In genomic region chr17:80035687-80035936, GRCh38 we compare ENCODE assay signal across 8 cellular contexts. TPM values are rescaled to one million over a fixed set of nuclear protein-coding genes. Genes with fewer than 3 reads are reported as not detected.
DNase-seq lines count a peak whose midpoint lies in the region; TF ChIP-seq lines count a peak whose summit lies in the region.

Gene TBC1D16 (minus strand): TSS chr17:80035872. CDS start chr17:80013547, 22,325 bp downstream.

- CTCF ChIA-PET in AG04449 (lab: Yijun Ruan, JAX) (interaction anchor here (2.1 to 10.8 kb wide), 2 partner anchors 28 to 66 kb away, joined by 7 to 212 read pairs; partner anchors contain the start of gene GAA), mammary epithelial cell (lab: Charles Lee; ENCODE audit: low non-redundant PET) (interaction anchor here (0.5 kb wide), 1 partner anchor 66 kb away, joined by 3 read pairs; the partner anchor contains the start of gene GAA)

- peaks cover 13% of the 10 kb centered on the region for H3K4me1 ChIP-seq in mammary epithelial cell (ENCODE audit: insufficient read depth, low read length)
- H3K4me1 ChIP-seq in thyroid gland, result peaks cover 19 to 24% of the 10 kb centered on the region in 2 donors

- H3K79me2 ChIP-seq in mammary epithelial cell (ENCODE audit: insufficient read depth, low read length), result peaks cover 32% of the 10 kb centered on the region

- peak within 1 kb of the TSS; percentile 72 for H3K9ac ChIP-seq in mammary epithelial cell (ENCODE audit: insufficient read depth, low read length)

- DNase-seq in AG04449 (ENCODE audit: low read depth, low spot score) (no peak), HL-60 (ENCODE audit: low read depth in 1 of 2, low spot score in 1 of 2) (no peak), mammary epithelial cell (no peak), lower leg skin (ENCODE audit: low spot score in 2 of 2) (no peak), thyroid gland (no peak), NCI-H2196 treated with DMSO at 0.1 percent for 48 hours (lab: John Stamatoyannopoulos, UW; ENCODE audit: unreplicated experiment) (no peak), OCI-M1 (lab: John Stamatoyannopoulos, UW) (no peak), erythroblast (lab: John Stamatoyannopoulos, UW) (no peak)

- no peaks in the 10 kb centered on the region for H3K36me3 ChIP-seq in mammary epithelial cell (ENCODE audit: insufficient read depth, low read length)
- no peaks in the 10 kb centered on the region for H3K36me3 ChIP-seq in thyroid gland

- POLR2A ChIA-PET in AG04449 (lab: Yijun Ruan, JAX), result no interaction called here

- no peaks in the 10 kb centered on the region for H3K9me3 ChIP-seq in mammary epithelial cell (replicated peaks; ENCODE audit: insufficient read depth, low read length)
- H3K9me3 ChIP-seq in thyroid gland, result no peaks in the 10 kb centered on the region

- H3K27me3 ChIP-seq in HL-60 (ENCODE audit: insufficient read depth, poor library complexity, severe bottlenecking) (peaks cover 39% of the 10 kb centered on the region), mammary epithelial cell (ENCODE audit: insufficient read depth, low read length) (no peaks in the 10 kb centered on the region), thyroid gland (no peaks in the 10 kb centered on the region)

- TF ChIP-seq POLR2A in lower leg skin (IDR thresholded peaks at IDR 0.05) (no peak), thyroid gland (IDR thresholded peaks at IDR 0.05) (peak in 1 of 2 donors; percentile 49), erythroblast (IDR thresholded peaks at IDR 0.05; ENCODE audit: low read length) (no peak)

- dilution Hi-C loops in mammary epithelial cell (cut with HindIII; ENCODE audit: low sequenced_read_pairs), result no loop called here

- no peak within 1 kb of the TSS for H3K27ac ChIP-seq in HL-60 (replicated peaks)
- H3K27ac ChIP-seq in mammary epithelial cell (ENCODE audit: insufficient read depth, low read depth, low read length), result peak within 1 kb of the TSS; percentile 58
- H3K27ac ChIP-seq in thyroid gland, result peak within 1 kb of the TSS; percentile 80 to 93 (median 90)

- peak within 1 kb of the TSS; percentile 99 for H3K4me2 ChIP-seq in mammary epithelial cell (ENCODE audit: insufficient read depth, low read depth, low read length)

- TF ChIP-seq CTCF in AG04449 (IDR thresholded peaks at IDR 0.05; ENCODE audit: insufficient read depth, low read length, missing control alignments) (no peak), HL-60 (IDR thresholded peaks at IDR 0.05; ENCODE audit: insufficient read depth, low read length) (no peak), mammary epithelial cell (conservative IDR thresholded peaks at IDR 0.05 in 1 of 2, IDR thresholded peaks at IDR 0.05 in 1 of 2; ENCODE audit: extremely low read depth in 1 of 2, insufficient read depth in 1 of 2, low read depth in 1 of 2, low read length in 2 of 2) (no peak), lower leg skin (IDR thresholded peaks at IDR 0.05) (no peak), thyroid gland (IDR thresholded peaks at IDR 0.05) (no peak)

- BruUV-seq in mammary epithelial cell (replicated peaks; lab: Mats Ljungman, UMichigan), result no TSS peak

- no CpG with 5 or more reads among the region's 46 CpGs for WGBS in mammary epithelial cell (ENCODE audit: low coverage, missing lambda C conversion rate)
- WGBS in lower leg skin, 2 donors, result 3% methylated on average over 21 of the region's 46 CpGs; no CpG with 5 or more reads in 1 of the 2 donors
- no CpG with 5 or more reads among the region's 46 CpGs for WGBS in thyroid gland, 2 donors

- intact Hi-C loops in mammary epithelial cell (cut with micrococcal nuclease), result loop anchor here (1.0 kb wide), 1 partner anchor 27 kb away; no protein-coding TSS in a partner anchor
- intact Hi-C loops in lower leg skin (cut with DNase I; ENCODE audit: low total_unique reads), result no loop called here
- intact Hi-C loops in thyroid gland (cut with DNase I), result no loop called here

- in situ Hi-C loops in mammary epithelial cell (cut with MboI; ENCODE audit: low sequenced_read_pairs in 2 of 2), result no loop called here

- H3K4me3 ChIP-seq in AG04449 (ENCODE audit: low read depth, low read length) (peak within 1 kb of the TSS; percentile 88), HL-60 (replicated peaks; ENCODE audit: insufficient read depth, low read length) (peak within 1 kb of the TSS; percentile 45), mammary epithelial cell (replicated peaks in 1 of 3; ENCODE audit: insufficient read depth in 1 of 3, low read depth in 2 of 3, low read length in 3 of 3) (peak within 1 kb of the TSS; percentile 70 to 83 (median 77)), lower leg skin (ENCODE audit: low read depth, poor library complexity, severe bottlenecking) (peak within 1 kb of the TSS; percentile 69), thyroid gland (replicated peaks in 1 of 3) (peak within 1 kb of the TSS; percentile 83 to 86 (median 86))

- H2AFZ ChIP-seq in mammary epithelial cell (ENCODE audit: low read depth, low read length), result peak within 1 kb of the TSS; percentile 80

- H4K20me1 ChIP-seq in mammary epithelial cell (ENCODE audit: insufficient read depth, low read length), result no peaks in the 10 kb centered on the region

RNA-seq across cellular contexts. Expression of gene TBC1D16, which starts in this region (rescaled TPM):
- total RNA-seq in mammary epithelial cell, result 10 to 100 TPM; 20.7 to 28.3 TPM
- 7.5 TPM for polyA plus RNA-seq in mammary epithelial cell
- 33.0 TPM for polyA minus RNA-seq in mammary epithelial cell
- 10 to 100 TPM in 3 of 4 donors, 1 to 10 TPM in 1; 9.1 to 28.0 (median 22.3) TPM for total RNA-seq in lower leg skin
- total RNA-seq in thyroid gland, result 10 to 100 TPM; 25.4 to 32.2 (median 29.8) TPM
